8 cellular contexts compared by ENCODE assay signal in the genomic region with DNA sequence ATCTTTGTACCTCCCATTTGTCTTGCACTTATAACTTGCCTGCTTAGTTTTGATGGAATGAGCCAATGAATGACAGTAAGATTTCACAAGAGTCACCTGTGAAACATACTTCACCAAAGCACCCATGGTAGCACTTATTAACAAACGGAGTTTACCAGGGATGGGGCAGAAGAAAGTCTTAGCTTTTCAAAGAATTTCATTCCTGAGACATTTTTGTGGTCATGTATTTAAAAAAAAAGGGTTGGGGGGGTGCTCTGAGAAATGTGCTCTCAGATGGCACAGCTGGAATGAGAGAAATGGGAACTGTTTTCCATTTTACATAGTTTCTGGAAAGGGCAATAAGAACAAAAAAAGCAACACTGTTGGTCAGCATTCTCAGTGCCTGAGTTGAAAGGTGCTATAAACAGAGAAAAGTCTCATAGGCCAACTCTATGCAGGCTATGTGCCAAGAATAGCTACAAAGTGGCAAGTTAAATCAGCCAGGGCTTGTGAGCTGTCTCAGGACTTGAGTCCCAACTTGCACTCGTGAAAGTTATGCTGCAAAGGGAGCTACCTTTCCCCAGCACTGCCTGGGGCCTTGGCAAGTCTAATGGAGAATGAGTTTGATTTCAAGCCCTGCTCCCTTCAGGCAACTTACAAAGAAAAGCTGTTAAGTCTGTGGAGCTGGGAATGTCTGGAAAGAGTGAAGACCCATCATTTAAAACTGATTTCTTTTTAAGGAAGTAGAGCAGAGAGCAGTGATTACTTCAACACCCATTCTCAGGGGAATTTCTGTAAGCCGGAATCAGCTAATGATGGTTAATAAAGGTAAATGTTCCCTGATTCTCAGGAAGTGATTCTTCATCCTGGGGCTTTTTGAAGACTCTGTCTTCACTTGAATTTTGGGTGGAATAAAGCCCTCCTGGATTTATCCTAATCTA.
DNase-seq lines count a peak whose midpoint lies in the region; ATAC-seq, FAIRE-seq and TF ChIP-seq lines count a peak whose summit lies in the region.

No MANE protein-coding gene starts in this region.

- peaks cover 0 to 1% (median 0%) of the 10 kb centered on the region in 7 donors for H3K4me1 Mint-ChIP-seq in naive thymus-derived CD4-positive, alpha-beta T cell

- H3K4me1 ChIP-seq in rectal smooth muscle tissue (ENCODE audit: control insufficient read depth, insufficient read depth, low read length) (peaks cover 36% of the 10 kb centered on the region), Peyer's patch (peaks cover 0 to 8% (median 0%) of the 10 kb centered on the region in 4 donors)
- H3K4me1 ChIP-seq in naive thymus-derived CD4-positive, alpha-beta T cell (ENCODE audit: control insufficient read depth in 2 of 2, insufficient read depth in 2 of 2, low read length in 2 of 2) = no peaks in the 10 kb centered on the region

- H3K36me3 ChIP-seq in rectal smooth muscle tissue (ENCODE audit: control insufficient read depth, insufficient read depth, low read length) (no peaks in the 10 kb centered on the region), Peyer's patch (no peaks in the 10 kb centered on the region)
- no peaks in the 10 kb centered on the region for H3K36me3 ChIP-seq in naive thymus-derived CD4-positive, alpha-beta T cell (ENCODE audit: control insufficient read depth in 2 of 3, insufficient read depth in 3 of 3, low read length in 3 of 3)

- no peak overlapping the region for H3K9ac ChIP-seq in rectal smooth muscle tissue (ENCODE audit: low read length)

- H3K27me3 Mint-ChIP-seq in naive thymus-derived CD4-positive, alpha-beta T cell = peaks cover 0 to 4% (median 0%) of the 10 kb centered on the region in 5 donors

- H3K36me3 Mint-ChIP-seq in naive thymus-derived CD4-positive, alpha-beta T cell = no peaks in the 10 kb centered on the region

- DNase-seq in GM18507 (ENCODE audit: extremely low spot score, insufficient read length, low read depth) (no peak), cerebellar cortex (ENCODE audit: low spot score) (peak; percentile 87), Peyer's patch (no peak), NCI-H748 treated with DMSO at 0.1 percent for 48 hours (lab: John Stamatoyannopoulos, UW) (no peak)
- DNase-seq in stimulated activated CD4-positive, alpha-beta T cell treated with anti-CD3 and anti-CD28 coated beads, Interleukin-4, amount 100 ng/mL, for 1 hour = no peak
- no peak for DNase-seq in naive thymus-derived CD4-positive, alpha-beta T cell

- H3K4me3 ChIP-seq in rectal smooth muscle tissue (ENCODE audit: low read length) (no peak overlapping the region), Peyer's patch (no peak overlapping the region)
- no peak overlapping the region for H3K4me3 ChIP-seq in naive thymus-derived CD4-positive, alpha-beta T cell (ENCODE audit: low read length)

- no peak overlapping the region for H3K27ac Mint-ChIP-seq in naive thymus-derived CD4-positive, alpha-beta T cell

- ATAC-seq in HG03108 (IDR thresholded peaks at IDR 0.05; ENCODE audit: unreplicated experiment) = peak; percentile 83
- no peak for ATAC-seq in naive thymus-derived CD4-positive, alpha-beta T cell

- intact Hi-C loops in naive thymus-derived CD4-positive, alpha-beta T cell (cut with micrococcal nuclease) = no loop called here

- no peaks in the 10 kb centered on the region for H3K9me3 ChIP-seq in Peyer's patch
- H3K9me3 ChIP-seq in naive thymus-derived CD4-positive, alpha-beta T cell (ENCODE audit: control insufficient read depth in 2 of 3, low read length in 3 of 3) = no peaks in the 10 kb centered on the region

- H3K27ac ChIP-seq in rectal smooth muscle tissue (ENCODE audit: low read depth, low read length) (peak overlapping the region; percentile 69), Peyer's patch (peak overlapping the region in 2 of 4 donors; percentile 34 to 68)
- H3K27ac ChIP-seq in naive thymus-derived CD4-positive, alpha-beta T cell (ENCODE audit: low read depth, low read length) = no peak overlapping the region

- CTCF ChIA-PET in naive thymus-derived CD4-positive, alpha-beta T cell (lab: Charles Lee) = no interaction called here

- no peak for TF ChIP-seq POLR2A in Peyer's patch (IDR thresholded peaks at IDR 0.05)

- H3K27me3 ChIP-seq in rectal smooth muscle tissue (ENCODE audit: control insufficient read depth, insufficient read depth, low read length) = no peaks in the 10 kb centered on the region
- no peaks in the 10 kb centered on the region for H3K27me3 ChIP-seq in Peyer's patch
- no peaks in the 10 kb centered on the region for H3K27me3 ChIP-seq in naive thymus-derived CD4-positive, alpha-beta T cell (ENCODE audit: control insufficient read depth in 2 of 2, insufficient read depth in 2 of 2, low read length in 2 of 2)

- POLR2A ChIA-PET in naive thymus-derived CD4-positive, alpha-beta T cell (lab: Charles Lee) = no interaction called here

- no peaks in the 10 kb centered on the region for H3K9me3 Mint-ChIP-seq in naive thymus-derived CD4-positive, alpha-beta T cell

- peak; percentile 67 for FAIRE-seq in GM18507 (lab: Jason Lieb, UNC)

- H3K4me3 Mint-ChIP-seq in naive thymus-derived CD4-positive, alpha-beta T cell = no peak overlapping the region

- TF ChIP-seq CTCF in Peyer's patch (IDR thresholded peaks at IDR 0.05) = no peak
